ENCODE assay signal across 9 cellular contexts in genomic region chr20:25739615-25740320, GRCh38. TPM values are rescaled to one million over a fixed set of nuclear protein-coding genes. Genes with fewer than 3 reads are reported as not detected.
DNase-seq lines count a peak whose midpoint lies in the region; ATAC-seq, FAIRE-seq and TF ChIP-seq lines count a peak whose summit lies in the region.
"Had no signal": no experiment of that assay in that cellular context is flagged by ENCODE, and none has a peak within 500 bp of the region (broad histone marks: within the 10 kb centered on the region; RNA-seq: fewer than 3 reads in every experiment).

No MANE protein-coding gene starts in this region.

- ATAC-seq in GM18517 (IDR thresholded peaks at IDR 0.05; ENCODE audit: unreplicated experiment) (no peak), HG02610 (IDR thresholded peaks at IDR 0.05; ENCODE audit: unreplicated experiment) (no peak), GM18519 (IDR thresholded peaks at IDR 0.05; ENCODE audit: low FRiP score, unreplicated experiment) (no peak)

- H3K27ac Mint-ChIP-seq in activated naive CD4-positive, alpha-beta T cell treated with anti-CD3 and anti-CD28 coated beads for 36 hours: peak overlapping the region; percentile 82

- no peak overlapping the region for H3K4me3 Mint-ChIP-seq in activated naive CD4-positive, alpha-beta T cell treated with anti-CD3 and anti-CD28 coated beads for 36 hours

- DNase-seq in activated naive CD4-positive, alpha-beta T cell treated with anti-CD3 and anti-CD28 coated beads for 36 hours: no peak
- DNase-seq in activated naive CD4-positive, alpha-beta T cell treated with Interleukin-2 at 50 U/mL for 16 hours: no peak
- peak; percentile 70 for DNase-seq in SW480 (ENCODE audit: low spot score)
- peak; percentile 5 for DNase-seq in choroid plexus epithelial cell (ENCODE audit: low read depth)
- DNase-seq in urothelium cell line (ENCODE audit: low spot score): peak; percentile 14
- DNase-seq: activated CD4-positive, CD25-positive, alpha-beta regulatory T cell treated with anti-CD3 and anti-CD28 coated beads, Interleukin-2, amount 50 U/mL, for 72 hours had no signal

- no peak overlapping the region for H3K4me3 ChIP-seq in choroid plexus epithelial cell (ENCODE audit: low read depth, low read length)

- no peak for FAIRE-seq in urothelium cell line (lab: Jason Lieb, UNC)

- CTCF ChIA-PET in activated naive CD4-positive, alpha-beta T cell treated with anti-CD3 and anti-CD28 coated beads for 36 hours (lab: Charles Lee): no interaction called here

- H3K9me3 Mint-ChIP-seq in activated naive CD4-positive, alpha-beta T cell treated with anti-CD3 and anti-CD28 coated beads for 36 hours: no peaks in the 10 kb centered on the region

- no peaks in the 10 kb centered on the region for H3K36me3 Mint-ChIP-seq in activated naive CD4-positive, alpha-beta T cell treated with anti-CD3 and anti-CD28 coated beads for 36 hours (ENCODE audit: low read depth)

- peaks cover 14% of the 10 kb centered on the region for H3K4me1 Mint-ChIP-seq in activated naive CD4-positive, alpha-beta T cell treated with anti-CD3 and anti-CD28 coated beads for 36 hours (ENCODE audit: low read depth)

- intact Hi-C loops in activated naive CD4-positive, alpha-beta T cell treated with anti-CD3 and anti-CD28 coated beads for 36 hours (cut with micrococcal nuclease): loop anchor here (1.0 kb wide), 1 partner anchor 115 kb away; the partner anchor contains the start of gene NANP

- no peak for TF ChIP-seq CTCF in choroid plexus epithelial cell (conservative IDR thresholded peaks at IDR 0.05; ENCODE audit: low read depth, low read length)

- H3K27me3 Mint-ChIP-seq in activated naive CD4-positive, alpha-beta T cell treated with anti-CD3 and anti-CD28 coated beads for 36 hours (ENCODE audit: low read depth): no peaks in the 10 kb centered on the region

RNA-seq across cellular contexts. Expression of gene ZNF337, which starts 43.1 kb away (rescaled TPM):
- 10 to 100 TPM; 12.2 to 12.6 TPM for total RNA-seq in activated naive CD4-positive, alpha-beta T cell treated with anti-CD3 and anti-CD28 coated beads for 36 hours

Comparison
In these comparisons a context has a peak if more than half of its experiments do, and no peak if none do; other contexts are left out.
1. DNase-seq: peak in SW480 (single experiment), choroid plexus epithelial cell (single experiment) and urothelium cell line (single experiment); none in activated naive CD4-positive, alpha-beta T cell treated with anti-CD3 and anti-CD28 coated beads for 36 hours (single experiment) and activated naive CD4-positive, alpha-beta T cell treated with Interleukin-2 at 50 U/mL for 16 hours (single experiment).